Comparison of ENCODE assay signal across 1 cellular context in genomic region chr7:23013715-23014649, GRCh38.
TF ChIP-seq lines count a peak whose summit lies in the region.

HYCC1 (minus strand) TSS chr7:23014130; CDS start chr7:22991111, 23,019 bp downstream.

TF ChIP-seq in HepG2, 621 proteins besides CTCF, POLR2A, EP300 and RAD21 (continued from another document and continues in another):
- TF ChIP-seq STAT6 (CRISPR knock-in tag; IDR thresholded peaks at IDR 0.05; ENCODE audit: borderline replicate concordance) (no peak), NFYB (CRISPR knock-in tag; IDR thresholded peaks at IDR 0.05) (peak; percentile 98), YEATS4 (CRISPR knock-in tag; IDR thresholded peaks at IDR 0.05; ENCODE audit: borderline replicate concordance) (peak; percentile 17; the same call in 1 of the 2 replicates), CENPBD1 (CRISPR knock-in tag; IDR thresholded peaks at IDR 0.05; ENCODE audit: borderline replicate concordance, low read depth) (no peak), NR2F6 (IDR thresholded peaks at IDR 0.05) (no peak), NR2F6 (CRISPR knock-in tag; IDR thresholded peaks at IDR 0.05) (no peak), ZNF609 (CRISPR knock-in tag; IDR thresholded peaks at IDR 0.05; ENCODE audit: borderline replicate concordance) (peak; percentile 52; the same call in 1 of the 2 replicates), ZNF772 (CRISPR knock-in tag; IDR thresholded peaks at IDR 0.05) (no peak; the same call in 1 of the 2 replicates), PHB2 (IDR thresholded peaks at IDR 0.05; ENCODE audit: partially characterized antibody) (no peak), ONECUT2 (CRISPR knock-in tag; IDR thresholded peaks at IDR 0.05) (no peak), IRF2 (CRISPR knock-in tag; IDR thresholded peaks at IDR 0.05) (no peak), DBP (CRISPR knock-in tag; IDR thresholded peaks at IDR 0.05; ENCODE audit: not compliant biosample characterization) (no peak), NCOR1 (IDR thresholded peaks at IDR 0.05; ENCODE audit: borderline replicate concordance, low read length) (no peak), SETDB1 (CRISPR knock-in tag; IDR thresholded peaks at IDR 0.05; ENCODE audit: borderline replicate concordance) (no peak), HIVEP1 (CRISPR knock-in tag; IDR thresholded peaks at IDR 0.05) (no peak), ZNF639 (CRISPR knock-in tag; conservative IDR thresholded peaks at IDR 0.05) (no peak), ATF4 (CRISPR knock-in tag; IDR thresholded peaks at IDR 0.05) (no peak), ZSCAN12 (CRISPR knock-in tag; IDR thresholded peaks at IDR 0.05) (peak; percentile 72; the same call in 1 of the 2 replicates), ZBTB4 (CRISPR knock-in tag; IDR thresholded peaks at IDR 0.05; ENCODE audit: borderline replicate concordance) (no peak), ZNF296 (CRISPR knock-in tag; conservative IDR thresholded peaks at IDR 0.05) (no peak), HIC2 (CRISPR knock-in tag; IDR thresholded peaks at IDR 0.05; ENCODE audit: low read depth) (no peak), FOXK2 (IDR thresholded peaks at IDR 0.05) (no peak), HMGA1 (CRISPR knock-in tag; conservative IDR thresholded peaks at IDR 0.05) (no peak), THAP9 (CRISPR knock-in tag; IDR thresholded peaks at IDR 0.05; ENCODE audit: borderline replicate concordance) (no peak), ZNF138 (CRISPR knock-in tag; IDR thresholded peaks at IDR 0.05; ENCODE audit: low read depth) (no peak), SIN3B (IDR thresholded peaks at IDR 0.05; ENCODE audit: low read length) (no peak), ARNT2 (CRISPR knock-in tag; IDR thresholded peaks at IDR 0.05; ENCODE audit: low read depth) (0 out of 2 replicates have a peak, but pooled peaks have one; percentile 47), MZF1 (CRISPR knock-in tag; IDR thresholded peaks at IDR 0.05; ENCODE audit: borderline replicate concordance) (no peak), NFIC (IDR thresholded peaks at IDR 0.05; ENCODE audit: low read length) (no peak), BORCS8-MEF2B (CRISPR knock-in tag; IDR thresholded peaks at IDR 0.05) (no peak), ZFY (CRISPR knock-in tag; IDR thresholded peaks at IDR 0.05) (peak; percentile 54; the same call in 1 of the 2 replicates), HMG20A (CRISPR knock-in tag; IDR thresholded peaks at IDR 0.05; ENCODE audit: borderline replicate concordance) (no peak), PAXIP1 (CRISPR knock-in tag; conservative IDR thresholded peaks at IDR 0.05) (no peak; the same call in 1 of the 2 replicates), ZNF816 (CRISPR knock-in tag; IDR thresholded peaks at IDR 0.05; ENCODE audit: borderline replicate concordance) (no peak), ZNF780A (CRISPR knock-in tag; IDR thresholded peaks at IDR 0.05) (no peak)
